In genomic region chr15:40873625-40874561, GRCh38 we compare ENCODE assay signal across 1 cellular context.
A peak's percentile ranks its signal among the peaks of the same experiment; 100 is the strongest.
TF ChIP-seq lines count a peak whose summit lies in the region.

RHOV (minus strand) TSS chr15:40874234; CDS start chr15:40874139, 95 bp downstream.

TF ChIP-seq in HepG2, 621 proteins besides CTCF, POLR2A, EP300 and RAD21 (continued from another document and continues in another):
- TF ChIP-seq, protein P1, sequence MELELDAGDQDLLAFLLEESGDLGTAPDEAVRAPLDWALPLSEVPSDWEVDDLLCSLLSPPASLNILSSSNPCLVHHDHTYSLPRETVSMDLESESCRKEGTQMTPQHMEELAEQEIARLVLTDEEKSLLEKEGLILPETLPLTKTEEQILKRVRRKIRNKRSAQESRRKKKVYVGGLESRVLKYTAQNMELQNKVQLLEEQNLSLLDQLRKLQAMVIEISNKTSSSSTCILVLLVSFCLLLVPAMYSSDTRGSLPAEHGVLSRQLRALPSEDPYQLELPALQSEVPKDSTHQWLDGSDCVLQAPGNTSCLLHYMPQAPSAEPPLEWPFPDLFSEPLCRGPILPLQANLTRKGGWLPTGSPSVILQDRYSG (CRISPR knock-in tag; IDR thresholded peaks at IDR 0.05): 0 out of 2 replicates have a peak, but pooled peaks have one; percentile 32
- TF ChIP-seq FOXC1 (CRISPR knock-in tag; IDR thresholded peaks at IDR 0.05; ENCODE audit: borderline replicate concordance) (no peak; the same call in 1 of the 2 replicates), AFF4 (CRISPR knock-in tag; IDR thresholded peaks at IDR 0.05) (no peak), PATZ1 (CRISPR knock-in tag; IDR thresholded peaks at IDR 0.05) (peak; percentile 60), EZH2 (conservative IDR thresholded peaks at IDR 0.05; ENCODE audit: low read depth, low read length) (no peak), ZNF263 (CRISPR knock-in tag; IDR thresholded peaks at IDR 0.05) (peak; percentile 51), ZNF558 (CRISPR knock-in tag; IDR thresholded peaks at IDR 0.05; ENCODE audit: borderline replicate concordance) (no peak), CSRNP2 (CRISPR knock-in tag; conservative IDR thresholded peaks at IDR 0.05; ENCODE audit: low read depth) (no peak), ZNF878 (CRISPR knock-in tag; IDR thresholded peaks at IDR 0.05) (no peak), MTA3 (CRISPR knock-in tag; IDR thresholded peaks at IDR 0.05) (no peak), NONO (IDR thresholded peaks at IDR 0.05) (no peak), NONO (CRISPR knock-in tag; conservative IDR thresholded peaks at IDR 0.05) (peak; percentile 68), TRIM24 (CRISPR knock-in tag; IDR thresholded peaks at IDR 0.05) (no peak), GABPB1 (CRISPR knock-in tag; IDR thresholded peaks at IDR 0.05) (no peak; the same call in 1 of the 2 replicates), DNMT1 (CRISPR knock-in tag; IDR thresholded peaks at IDR 0.05) (0 out of 2 replicates have a peak, but pooled peaks have one; percentile 22), TBP (CRISPR knock-in tag; IDR thresholded peaks at IDR 0.05) (no peak), ZKSCAN5 (CRISPR knock-in tag; IDR thresholded peaks at IDR 0.05) (no peak), ZNF280D (CRISPR knock-in tag; IDR thresholded peaks at IDR 0.05) (no peak), ZNF382 (CRISPR knock-in tag; IDR thresholded peaks at IDR 0.05; ENCODE audit: borderline replicate concordance) (no peak)
- TF ChIP-seq, protein P2, sequence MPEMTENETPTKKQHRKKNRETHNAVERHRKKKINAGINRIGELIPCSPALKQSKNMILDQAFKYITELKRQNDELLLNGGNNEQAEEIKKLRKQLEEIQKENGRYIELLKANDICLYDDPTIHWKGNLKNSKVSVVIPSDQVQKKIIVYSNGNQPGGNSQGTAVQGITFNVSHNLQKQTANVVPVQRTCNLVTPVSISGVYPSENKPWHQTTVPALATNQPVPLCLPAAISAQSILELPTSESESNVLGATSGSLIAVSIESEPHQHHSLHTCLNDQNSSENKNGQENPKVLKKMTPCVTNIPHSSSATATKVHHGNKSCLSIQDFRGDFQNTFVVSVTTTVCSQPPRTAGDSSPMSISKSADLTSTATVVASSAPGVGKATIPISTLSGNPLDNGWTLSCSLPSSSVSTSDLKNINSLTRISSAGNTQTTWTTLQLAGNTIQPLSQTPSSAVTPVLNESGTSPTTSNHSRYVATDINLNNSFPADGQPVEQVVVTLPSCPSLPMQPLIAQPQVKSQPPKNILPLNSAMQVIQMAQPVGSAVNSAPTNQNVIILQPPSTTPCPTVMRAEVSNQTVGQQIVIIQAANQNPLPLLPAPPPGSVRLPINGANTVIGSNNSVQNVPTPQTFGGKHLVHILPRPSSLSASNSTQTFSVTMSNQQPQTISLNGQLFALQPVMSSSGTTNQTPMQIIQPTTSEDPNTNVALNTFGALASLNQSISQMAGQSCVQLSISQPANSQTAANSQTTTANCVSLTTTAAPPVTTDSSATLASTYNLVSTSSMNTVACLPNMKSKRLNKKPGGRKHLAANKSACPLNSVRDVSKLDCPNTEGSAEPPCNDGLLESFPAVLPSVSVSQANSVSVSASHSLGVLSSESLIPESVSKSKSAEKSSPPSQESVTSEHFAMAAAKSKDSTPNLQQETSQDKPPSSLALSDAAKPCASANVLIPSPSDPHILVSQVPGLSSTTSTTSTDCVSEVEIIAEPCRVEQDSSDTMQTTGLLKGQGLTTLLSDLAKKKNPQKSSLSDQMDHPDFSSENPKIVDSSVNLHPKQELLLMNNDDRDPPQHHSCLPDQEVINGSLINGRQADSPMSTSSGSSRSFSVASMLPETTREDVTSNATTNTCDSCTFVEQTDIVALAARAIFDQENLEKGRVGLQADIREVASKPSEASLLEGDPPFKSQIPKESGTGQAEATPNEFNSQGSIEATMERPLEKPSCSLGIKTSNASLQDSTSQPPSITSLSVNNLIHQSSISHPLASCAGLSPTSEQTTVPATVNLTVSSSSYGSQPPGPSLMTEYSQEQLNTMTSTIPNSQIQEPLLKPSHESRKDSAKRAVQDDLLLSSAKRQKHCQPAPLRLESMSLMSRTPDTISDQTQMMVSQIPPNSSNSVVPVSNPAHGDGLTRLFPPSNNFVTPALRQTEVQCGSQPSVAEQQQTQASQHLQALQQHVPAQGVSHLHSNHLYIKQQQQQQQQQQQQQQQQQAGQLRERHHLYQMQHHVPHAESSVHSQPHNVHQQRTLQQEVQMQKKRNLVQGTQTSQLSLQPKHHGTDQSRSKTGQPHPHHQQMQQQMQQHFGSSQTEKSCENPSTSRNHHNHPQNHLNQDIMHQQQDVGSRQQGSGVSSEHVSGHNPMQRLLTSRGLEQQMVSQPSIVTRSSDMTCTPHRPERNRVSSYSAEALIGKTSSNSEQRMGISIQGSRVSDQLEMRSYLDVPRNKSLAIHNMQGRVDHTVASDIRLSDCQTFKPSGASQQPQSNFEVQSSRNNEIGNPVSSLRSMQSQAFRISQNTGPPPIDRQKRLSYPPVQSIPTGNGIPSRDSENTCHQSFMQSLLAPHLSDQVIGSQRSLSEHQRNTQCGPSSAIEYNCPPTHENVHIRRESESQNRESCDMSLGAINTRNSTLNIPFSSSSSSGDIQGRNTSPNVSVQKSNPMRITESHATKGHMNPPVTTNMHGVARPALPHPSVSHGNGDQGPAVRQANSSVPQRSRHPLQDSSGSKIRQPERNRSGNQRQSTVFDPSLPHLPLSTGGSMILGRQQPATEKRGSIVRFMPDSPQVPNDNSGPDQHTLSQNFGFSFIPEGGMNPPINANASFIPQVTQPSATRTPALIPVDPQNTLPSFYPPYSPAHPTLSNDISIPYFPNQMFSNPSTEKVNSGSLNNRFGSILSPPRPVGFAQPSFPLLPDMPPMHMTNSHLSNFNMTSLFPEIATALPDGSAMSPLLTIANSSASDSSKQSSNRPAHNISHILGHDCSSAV (CRISPR knock-in tag; IDR thresholded peaks at IDR 0.05; ENCODE audit: borderline replicate concordance): no peak
- TF ChIP-seq, protein P3, sequence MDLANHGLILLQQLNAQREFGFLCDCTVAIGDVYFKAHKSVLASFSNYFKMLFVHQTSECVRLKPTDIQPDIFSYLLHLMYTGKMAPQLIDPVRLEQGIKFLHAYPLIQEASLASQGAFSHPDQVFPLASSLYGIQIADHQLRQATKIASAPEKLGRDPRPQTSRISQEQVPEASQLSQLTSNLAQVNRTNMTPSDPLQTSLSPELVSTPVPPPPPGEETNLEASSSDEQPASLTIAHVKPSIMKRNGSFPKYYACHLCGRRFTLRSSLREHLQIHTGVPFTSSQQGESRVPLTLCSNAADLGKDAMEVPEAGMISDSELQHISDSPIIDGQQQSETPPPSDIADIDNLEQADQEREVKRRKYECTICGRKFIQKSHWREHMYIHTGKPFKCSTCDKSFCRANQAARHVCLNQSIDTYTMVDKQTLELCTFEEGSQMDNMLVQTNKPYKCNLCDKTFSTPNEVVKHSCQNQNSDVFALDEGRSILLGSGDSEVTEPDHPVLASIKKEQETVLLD (CRISPR knock-in tag; IDR thresholded peaks at IDR 0.05; ENCODE audit: low read depth): no peak
- TF ChIP-seq, protein P4, sequence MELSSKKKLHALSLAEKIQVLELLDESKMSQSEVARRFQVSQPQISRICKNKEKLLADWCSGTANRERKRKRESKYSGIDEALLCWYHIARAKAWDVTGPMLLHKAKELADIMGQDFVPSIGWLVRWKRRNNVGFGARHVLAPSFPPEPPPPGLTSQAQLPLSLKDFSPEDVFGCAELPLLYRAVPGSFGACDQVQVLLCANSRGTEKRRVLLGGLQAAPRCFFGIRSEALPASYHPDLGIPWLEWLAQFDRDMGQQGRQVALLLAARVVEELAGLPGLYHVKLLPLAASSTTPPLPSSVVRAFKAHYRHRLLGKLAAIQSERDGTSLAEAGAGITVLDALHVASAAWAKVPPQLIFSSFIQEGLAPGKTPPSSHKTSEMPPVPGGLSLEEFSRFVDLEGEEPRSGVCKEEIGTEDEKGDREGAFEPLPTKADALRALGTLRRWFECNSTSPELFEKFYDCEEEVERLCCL (CRISPR knock-in tag; IDR thresholded peaks at IDR 0.05; ENCODE audit: borderline replicate concordance): no peak
- TF ChIP-seq, protein P5, sequence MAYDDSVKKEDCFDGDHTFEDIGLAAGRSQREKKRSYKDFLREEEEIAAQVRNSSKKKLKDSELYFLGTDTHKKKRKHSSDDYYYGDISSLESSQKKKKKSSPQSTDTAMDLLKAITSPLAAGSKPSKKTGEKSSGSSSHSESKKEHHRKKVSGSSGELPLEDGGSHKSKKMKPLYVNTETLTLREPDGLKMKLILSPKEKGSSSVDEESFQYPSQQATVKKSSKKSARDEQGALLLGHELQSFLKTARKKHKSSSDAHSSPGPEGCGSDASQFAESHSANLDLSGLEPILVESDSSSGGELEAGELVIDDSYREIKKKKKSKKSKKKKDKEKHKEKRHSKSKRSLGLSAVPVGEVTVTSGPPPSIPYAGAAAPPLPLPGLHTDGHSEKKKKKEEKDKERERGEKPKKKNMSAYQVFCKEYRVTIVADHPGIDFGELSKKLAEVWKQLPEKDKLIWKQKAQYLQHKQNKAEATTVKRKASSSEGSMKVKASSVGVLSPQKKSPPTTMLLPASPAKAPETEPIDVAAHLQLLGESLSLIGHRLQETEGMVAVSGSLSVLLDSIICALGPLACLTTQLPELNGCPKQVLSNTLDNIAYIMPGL (CRISPR knock-in tag; IDR thresholded peaks at IDR 0.05; ENCODE audit: borderline replicate concordance in 1 of 2, low read depth in 1 of 2): peak; percentile 37 to 86; a peak in 3 of 4 replicates
- TF ChIP-seq, protein P6, sequence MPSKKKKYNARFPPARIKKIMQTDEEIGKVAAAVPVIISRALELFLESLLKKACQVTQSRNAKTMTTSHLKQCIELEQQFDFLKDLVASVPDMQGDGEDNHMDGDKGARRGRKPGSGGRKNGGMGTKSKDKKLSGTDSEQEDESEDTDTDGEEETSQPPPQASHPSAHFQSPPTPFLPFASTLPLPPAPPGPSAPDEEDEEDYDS (CRISPR knock-in tag; IDR thresholded peaks at IDR 0.05): 0 out of 2 replicates have a peak, but pooled peaks have one; percentile 32
